25 cellular contexts compared by ENCODE assay signal in genomic region chr7:21054427-21055133, GRCh38.
A peak's percentile ranks its signal among the peaks of the same experiment; 100 is the strongest.
DNase-seq lines count a peak whose midpoint lies in the region; TF ChIP-seq lines count a peak whose summit lies in the region.
"Had no signal": no experiment of that assay in that cellular context is flagged by ENCODE, and none has a peak within 500 bp of the region (broad histone marks: within the 10 kb centered on the region; RNA-seq: fewer than 3 reads in every experiment).

No MANE protein-coding gene starts in this region.

- H2BK12ac ChIP-seq in neuronal stem cell (ENCODE audit: low read length) = no peak overlapping the region

- H3K27ac ChIP-seq in RWPE1 = no peak overlapping the region
- H3K27ac ChIP-seq in neuronal stem cell (replicated peaks; ENCODE audit: low read length) = no peak overlapping the region
- H3K27ac ChIP-seq: BLaER1, SK-N-MC had no signal

- CTCF ChIA-PET in RWPE1 (lab: Yijun Ruan, JAX) = no interaction called here

- H3K36me3 ChIP-seq in neuronal stem cell (replicated peaks in 1 of 2; ENCODE audit: control insufficient read depth in 2 of 2, insufficient read depth in 2 of 2, low read length in 2 of 2) = no peaks in the 10 kb centered on the region
- no peaks in the 10 kb centered on the region for H3K36me3 ChIP-seq in HAP-1 (replicated peaks)
- H3K36me3 ChIP-seq: BLaER1 had no signal

- no peak overlapping the region for H3K14ac ChIP-seq in neuronal stem cell (ENCODE audit: low read length)

- H3K27me3 ChIP-seq in neuronal stem cell (ENCODE audit: control insufficient read depth in 3 of 3, insufficient read depth in 3 of 3, low read depth in 1 of 3, low read length in 3 of 3) (peaks cover 0 to 27% (median 0%) of the 10 kb centered on the region in 3 experiments), HAP-1 (ENCODE audit: low read depth) (0 out of 2 replicates have a peak, but pooled peaks cover 3% of the 10 kb centered on the region)
- H3K27me3 ChIP-seq: BLaER1 had no signal

- whole genome bisulfite sequencing in neuronal stem cell (ENCODE audit: extremely low coverage in 2 of 2, insufficient read length in 2 of 2, insufficient replicate concordance in 1 of 2), 2 donors = no CpG with 5 or more reads among the region's 6 CpGs

- no peak overlapping the region for H2BK5ac ChIP-seq in neuronal stem cell (ENCODE audit: low read length)

- no peak overlapping the region for H3K4me2 ChIP-seq in neuronal stem cell (ENCODE audit: insufficient read depth, low read length, poor library complexity, severe bottlenecking)
- H3K4me2 ChIP-seq: BLaER1 had no signal

- TF ChIP-seq CTCF in RWPE1 (conservative IDR thresholded peaks at IDR 0.05; ENCODE audit: low read depth) (no peak), epithelial cell of esophagus (IDR thresholded peaks at IDR 0.05; ENCODE audit: insufficient read depth, low read depth, low read length, missing control alignments) (no peak)

- H2AK5ac ChIP-seq in neuronal stem cell (ENCODE audit: low read depth, low read length) = no peak overlapping the region

- no peak overlapping the region for H4K8ac ChIP-seq in neuronal stem cell (ENCODE audit: low read depth, low read length)

- H3K4me1 ChIP-seq in neuronal stem cell (ENCODE audit: control insufficient read depth in 2 of 2, insufficient read depth in 1 of 2, low read depth in 1 of 2, low read length in 2 of 2) (no peaks in the 10 kb centered on the region), HAP-1 (no peaks in the 10 kb centered on the region)
- H3K4me1 ChIP-seq: BLaER1, Caco-2 had no signal

- in situ Hi-C loops in HAP-1 (cut with MboI; ENCODE audit: low sequenced_read_pairs) = no loop called here

- H3K18ac ChIP-seq in neuronal stem cell (ENCODE audit: low read length) = no peak overlapping the region

- H3K9me3 ChIP-seq in neuronal stem cell (replicated peaks in 1 of 2; ENCODE audit: control insufficient read depth in 2 of 2, insufficient read depth in 1 of 2, low read depth in 1 of 2, low read length in 2 of 2) (peaks cover 0 to 2% of the 10 kb centered on the region in 2 donors), HAP-1 (no peaks in the 10 kb centered on the region)
- H3K9me3 ChIP-seq: BLaER1 had no signal

- DNase-seq in Daoy (ENCODE audit: low read depth) = peak; percentile 18
- DNase-seq in RWPE1 (ENCODE audit: low spot score) = peak; percentile 45
- peak; percentile 63 for DNase-seq in epithelial cell of esophagus (ENCODE audit: low read depth)
- no peak for DNase-seq in neuronal stem cell (ENCODE audit: low spot score)
- DNase-seq in HAP-1 (ENCODE audit: low spot score in 2 of 2) = no peak
- no peak for DNase-seq in posterior cingulate gyrus
- DNase-seq in activated CD4-positive, alpha-beta T cell treated with anti-CD3 and anti-CD28 coated beads, Interleukin-2, amount 50 U/mL, for 4 hours = no peak
- DNase-seq: ACHN; Caco-2; CD4-positive, alpha-beta T cell; DMS 273 treated with DMSO at 0.1 percent for 48 hours; DMS79 treated with DMSO at 0.1 percent for 48 hours; HCEC 1CT; NCI-H1105; NCI-H1694; NCI-H2081 treated with DMSO at 0.1 percent for 48 hours; NCI-H2171 treated with DMSO at 0.1 percent for 48 hours; NCI-H446; NCI-H526 treated with DMSO at 0.1 percent for 48 hours; OCI-M1; SHP77; SW 1271 had no signal

- no peak overlapping the region for H3K9ac ChIP-seq in neuronal stem cell (ENCODE audit: low read depth, low read length, poor library complexity)
- H3K9ac ChIP-seq: BLaER1 had no signal

- no peak overlapping the region for H3K23ac ChIP-seq in neuronal stem cell (ENCODE audit: low read depth, low read length, poor library complexity)

- no peak overlapping the region for H3K4me3 ChIP-seq in epithelial cell of esophagus (ENCODE audit: low read length)
- no peak overlapping the region for H3K4me3 ChIP-seq in neuronal stem cell (ENCODE audit: low read length in 2 of 2)
- no peak overlapping the region for H3K4me3 ChIP-seq in HAP-1
- H3K4me3 ChIP-seq: BLaER1, K562, SK-N-MC had no signal

- peak overlapping the region; percentile 9 for H2AFZ ChIP-seq in neuronal stem cell (ENCODE audit: low read length)

- no peak overlapping the region for H3K4ac ChIP-seq in neuronal stem cell (ENCODE audit: low read length)

- H2BK15ac ChIP-seq in neuronal stem cell (ENCODE audit: low read length) = no peak overlapping the region

- intact Hi-C loops in posterior cingulate gyrus (cut with DNase I) = no loop called here

- no peaks in the 10 kb centered on the region for H3K79me1 ChIP-seq in neuronal stem cell (ENCODE audit: low read depth, low read length)

- POLR2A ChIA-PET in RWPE1 (lab: Yijun Ruan, JAX; ENCODE audit: low non-redundant PET) = no interaction called here

- no peak overlapping the region for H4K91ac ChIP-seq in neuronal stem cell (ENCODE audit: low read depth, low read length, poor library complexity)

- no peak overlapping the region for H2BK120ac ChIP-seq in neuronal stem cell (ENCODE audit: low read depth, low read length)

Comparison
In these comparisons a context has a peak if more than half of its experiments do, and no peak if none do; other contexts are left out.
1. DNase-seq: peak in Daoy (single experiment), RWPE1 (single experiment) and epithelial cell of esophagus (single experiment); none in neuronal stem cell (single experiment), HAP-1 (0 of 2), posterior cingulate gyrus (0 of 10) and activated CD4-positive, alpha-beta T cell treated with anti-CD3 and anti-CD28 coated beads, Interleukin-2, amount 50 U/mL, for 4 hours (0 of 2).